Comparison of ENCODE assay signal across 7 cellular contexts in genomic region chr9:121286688-121286972, GRCh38. TPM values are rescaled to one million over a fixed set of nuclear protein-coding genes. Genes with fewer than 3 reads are reported as not detected.
DNase-seq lines count a peak whose midpoint lies in the region; ATAC-seq and TF ChIP-seq lines count a peak whose summit lies in the region.

No MANE protein-coding gene starts in this region.

- CTCF ChIA-PET in RWPE1 (lab: Yijun Ruan, JAX): interaction anchor here (1.0 to 2.5 kb wide), 4 partner anchors 8 to 33 kb away, joined by 3 to 11 read pairs (median 8); no protein-coding TSS in a partner anchor

- no peaks in the 10 kb centered on the region for H3K36me3 ChIP-seq in colonic mucosa
- no peaks in the 10 kb centered on the region for H3K36me3 ChIP-seq in mucosa of rectum (ENCODE audit: control insufficient read depth in 2 of 2, insufficient read depth in 2 of 2, low read length in 2 of 2)
- peaks cover 10% of the 10 kb centered on the region for H3K36me3 ChIP-seq in thoracic aorta

- DNase-seq in RWPE1 (ENCODE audit: low spot score): no peak
- DNase-seq in colonic mucosa: no peak
- no peak for DNase-seq in thoracic aorta (ENCODE audit: low spot score)
- DNase-seq in activated naive CD4-positive, alpha-beta T cell treated with anti-CD3 and anti-CD28 coated beads, Interleukin-2, amount 50 U/mL, for 72 hours (ENCODE audit: low spot score in 2 of 2): no peak
- no peak for DNase-seq in HUDEP-2 (lab: John Stamatoyannopoulos, UW; ENCODE audit: unreplicated experiment in 76 of 76)
- no peak for DNase-seq in omental fat pad (ENCODE audit: low spot score)

- ATAC-seq in thoracic aorta (ENCODE audit: insufficient number of reproducible peaks, low FRiP score, low read depth): no peak
- ATAC-seq in activated naive CD4-positive, alpha-beta T cell treated with anti-CD3 and anti-CD28 coated beads, Interleukin-2, amount 50 U/mL, for 72 hours: no peak
- no peak for ATAC-seq in omental fat pad (ENCODE audit: low FRiP score)

- peaks cover 43% of the 10 kb centered on the region for H3K4me1 ChIP-seq in colonic mucosa
- H3K4me1 ChIP-seq in mucosa of rectum (ENCODE audit: control insufficient read depth in 2 of 2, insufficient read depth in 2 of 2, low read length in 2 of 2): peaks cover 58 to 83% of the 10 kb centered on the region in 2 donors
- H3K4me1 ChIP-seq in thoracic aorta (ENCODE audit: control insufficient read depth in 1 of 2, low read depth in 2 of 2): peaks cover 87 to 96% of the 10 kb centered on the region in 2 donors

- H3K4me3 ChIP-seq in colonic mucosa (peak overlapping the region; percentile 8), mucosa of rectum (ENCODE audit: low read length in 2 of 2) (peak overlapping the region; percentile 31 to 50), thoracic aorta (peak overlapping the region; percentile 62)

- peak overlapping the region; percentile 99 for H3K27ac ChIP-seq in RWPE1
- H3K27ac ChIP-seq in colonic mucosa: peak overlapping the region; percentile 98
- peak overlapping the region; percentile 90 to 98 for H3K27ac ChIP-seq in mucosa of rectum (ENCODE audit: low read depth in 2 of 2, low read length in 2 of 2)
- H3K27ac ChIP-seq in thoracic aorta: peak overlapping the region; percentile 90 to 98

- intact Hi-C loops in colonic mucosa (cut with DNase I): no loop called here

- peak overlapping the region; percentile 32 to 88 for H3K9ac ChIP-seq in colonic mucosa (ENCODE audit: low read depth in 2 of 2, low read length in 2 of 2)
- peak overlapping the region; percentile 34 to 75 for H3K9ac ChIP-seq in mucosa of rectum (ENCODE audit: low read depth in 1 of 2, low read length in 2 of 2)

- POLR2A ChIA-PET in RWPE1 (lab: Yijun Ruan, JAX; ENCODE audit: low non-redundant PET): interaction anchor here (1.0 kb wide), 1 partner anchor 8 kb away, joined by 4 read pairs; no protein-coding TSS in a partner anchor

- no peaks in the 10 kb centered on the region for H3K36me3 Mint-ChIP-seq in activated naive CD4-positive, alpha-beta T cell treated with anti-CD3 and anti-CD28 coated beads, Interleukin-2, amount 50 U/mL, for 72 hours

- TF ChIP-seq CTCF in RWPE1 (conservative IDR thresholded peaks at IDR 0.05; ENCODE audit: low read depth) (no peak), colonic mucosa (IDR thresholded peaks at IDR 0.05) (no peak), thoracic aorta (IDR thresholded peaks at IDR 0.05) (no peak), omental fat pad (IDR thresholded peaks at IDR 0.05) (no peak)

- H3K9me3 Mint-ChIP-seq in activated naive CD4-positive, alpha-beta T cell treated with anti-CD3 and anti-CD28 coated beads, Interleukin-2, amount 50 U/mL, for 72 hours: no peaks in the 10 kb centered on the region

- no peaks in the 10 kb centered on the region for H3K9me3 ChIP-seq in colonic mucosa
- no peaks in the 10 kb centered on the region for H3K9me3 ChIP-seq in mucosa of rectum (ENCODE audit: control insufficient read depth in 2 of 2, low read length in 2 of 2)
- H3K9me3 ChIP-seq in thoracic aorta: no peaks in the 10 kb centered on the region

- H3K27me3 ChIP-seq in colonic mucosa (no peaks in the 10 kb centered on the region), mucosa of rectum (ENCODE audit: control insufficient read depth in 2 of 2, insufficient read depth in 2 of 2, low read length in 2 of 2) (no peaks in the 10 kb centered on the region), thoracic aorta (replicated peaks; ENCODE audit: insufficient read depth) (no peaks in the 10 kb centered on the region)

- H3K27ac Mint-ChIP-seq in activated naive CD4-positive, alpha-beta T cell treated with anti-CD3 and anti-CD28 coated beads, Interleukin-2, amount 50 U/mL, for 72 hours: peak overlapping the region in 1 of 2 donors; percentile 74

RNA-seq across cellular contexts. Expression of gene GSN, which starts 18.7 kb away (rescaled TPM):
- total RNA-seq in colonic mucosa: 100 to 1,000 TPM; 413 to 553 TPM
- 1,000 to 10,000 TPM; 3,187 to 4,234 TPM for total RNA-seq in thoracic aorta
- 1 to 10 TPM; 3.5 to 5.8 TPM for total RNA-seq in activated naive CD4-positive, alpha-beta T cell treated with anti-CD3 and anti-CD28 coated beads, Interleukin-2, amount 50 U/mL, for 72 hours
- 1,000 to 10,000 TPM; 3,140 to 6,734 (median 4,294) TPM for total RNA-seq in omental fat pad

Comparison
In these comparisons a context has a peak if more than half of its experiments do, and no peak if none do; other contexts are left out.
1. H3K4me3 ChIP-seq: peak in every context shown above with its lines; median percentile 62 in thoracic aorta; 40 in mucosa of rectum; 8 in colonic mucosa.
2. RNA of gene GSN, which starts 18.7 kb away (total RNA-seq): 3,140 to 6,734 TPM in omental fat pad, 3,187 to 4,234 TPM in thoracic aorta and 413 to 553 TPM in colonic mucosa; 3.5 to 5.8 TPM in activated naive CD4-positive, alpha-beta T cell treated with anti-CD3 and anti-CD28 coated beads, Interleukin-2, amount 50 U/mL, for 72 hours; every median in the first group is over 10 times any median in the second.
3. Peak in every context shown above with its lines, with median percentiles within 50 percentile points of each other: H3K27ac ChIP-seq.